8 cellular contexts compared by ENCODE assay signal in the genomic region with DNA sequence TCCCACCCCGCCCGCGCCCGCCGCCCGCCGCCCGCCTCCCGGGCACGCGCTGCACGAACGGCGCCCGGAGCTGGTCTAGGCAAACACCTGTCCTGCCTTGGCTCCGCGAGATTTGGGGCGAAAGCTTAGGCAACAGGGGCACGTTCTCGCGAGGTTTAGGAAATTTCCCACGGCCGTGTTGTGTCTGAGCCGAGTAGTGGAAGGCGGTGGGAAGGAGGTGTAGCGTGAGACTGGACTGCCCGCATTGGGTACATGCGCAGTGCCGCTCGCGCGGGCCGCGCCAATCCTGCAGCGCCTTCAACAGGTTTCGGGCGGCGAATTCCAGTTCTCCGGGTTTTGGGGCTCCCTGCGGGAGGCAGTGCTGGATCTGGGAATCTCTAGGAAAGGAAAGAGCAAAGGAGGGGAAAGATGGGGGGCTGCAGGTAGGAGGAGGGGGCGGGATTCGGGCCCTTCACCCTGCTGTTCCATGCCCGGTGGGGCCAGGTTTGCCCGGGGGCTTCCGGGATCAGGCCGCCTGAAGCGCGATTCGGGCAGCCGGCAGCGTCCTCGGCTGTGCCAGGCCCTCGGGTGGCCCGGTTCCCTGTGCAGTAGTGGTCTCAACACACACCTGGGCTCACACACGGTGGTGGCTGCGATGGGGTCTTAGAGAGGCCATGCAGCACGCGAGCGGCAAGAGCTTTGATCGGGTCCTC. TPM values are rescaled to one million over a fixed set of nuclear protein-coding genes. Genes with fewer than 3 reads are reported as not detected.
DNase-seq lines count a peak whose midpoint lies in the region; ATAC-seq and TF ChIP-seq lines count a peak whose summit lies in the region.

No MANE protein-coding gene starts in this region.

- peaks cover 0 to 16% (median 14%) of the 10 kb centered on the region in 8 donors for H3K9me3 ChIP-seq in spleen

- CTCF ChIA-PET in activated B cell treated with CpG ODN at 0.5 μM for 24 hours (lab: Charles Lee), result interaction anchor here (0.6 to 2.6 kb wide), 8 partner anchors 11 to 478 kb away, joined by 3 to 10 read pairs (median 4); no protein-coding TSS in a partner anchor

- H3K27ac Mint-ChIP-seq in activated B cell treated with CpG ODN at 0.5 μM for 24 hours, result peak overlapping the region; percentile 99

- peaks cover 9% of the 10 kb centered on the region for H3K9me3 Mint-ChIP-seq in activated B cell treated with CpG ODN at 0.5 μM for 24 hours

- no peaks in the 10 kb centered on the region for H3K27me3 Mint-ChIP-seq in activated B cell treated with CpG ODN at 0.5 μM for 24 hours

- H3K27ac ChIP-seq in spleen, result peak overlapping the region; percentile 82 to 96 (median 94)

- peak overlapping the region; percentile 99 for H3K4me3 Mint-ChIP-seq in activated B cell treated with CpG ODN at 0.5 μM for 24 hours

- POLR2A ChIA-PET in activated B cell treated with CpG ODN at 0.5 μM for 24 hours (lab: Charles Lee), result interaction anchor here (0.6 to 2.5 kb wide), 28 partner anchors 8 to 566 kb away, joined by 3 to 23 read pairs (median 5); a partner anchor contains a TSS

- H3K27me3 ChIP-seq in spleen (replicated peaks in 1 of 7), result no peaks in the 10 kb centered on the region

- peaks cover 35% of the 10 kb centered on the region for H3K4me1 Mint-ChIP-seq in activated B cell treated with CpG ODN at 0.5 μM for 24 hours

- no peak for TF ChIP-seq CTCF in AG10803 (conservative IDR thresholded peaks at IDR 0.05; ENCODE audit: low read length)
- TF ChIP-seq CTCF in activated B cell treated with CpG ODN at 0.5 μM for 24 hours (IDR thresholded peaks at IDR 0.05), result no peak
- TF ChIP-seq CTCF in spleen (IDR thresholded peaks at IDR 0.05 in 8 of 11, conservative IDR thresholded peaks at IDR 0.05 in 3 of 11), result peak in 3 of 11 experiments; percentile 26 to 50 (median 38)

- no peaks in the 10 kb centered on the region for H3K36me3 ChIP-seq in spleen

- intact Hi-C loops in activated B cell treated with CpG ODN at 0.5 μM for 24 hours (cut with micrococcal nuclease), result loop anchor here (1.0 to 10.0 kb wide), 15 partner anchors 21 to 1085 kb away; a partner anchor contains a TSS
- intact Hi-C loops in spleen (cut with DNase I; ENCODE audit: low total_unique reads), result loop anchor here (10.0 kb wide), 1 partner anchor 465 kb away; no protein-coding TSS in a partner anchor

- peaks cover 16% of the 10 kb centered on the region for H3K36me3 Mint-ChIP-seq in activated B cell treated with CpG ODN at 0.5 μM for 24 hours (ENCODE audit: low read depth)

- H3K4me3 ChIP-seq in AG10803 (ENCODE audit: low read length) (peak overlapping the region; percentile 93), spleen (peak overlapping the region; percentile 65 to 90 (median 88))

- ATAC-seq in GM19023 (IDR thresholded peaks at IDR 0.05; ENCODE audit: unreplicated experiment) (peak; percentile 73), HG03196 (IDR thresholded peaks at IDR 0.05; ENCODE audit: unreplicated experiment) (peak; percentile 77), activated B cell treated with CpG ODN at 0.5 μM for 24 hours (ENCODE audit: low read depth) (peak; percentile 72)

- TF ChIP-seq POLR2A in spleen (IDR thresholded peaks at IDR 0.05), result no peak

- H3K4me1 ChIP-seq in spleen, result peaks cover 8 to 52% (median 33%) of the 10 kb centered on the region in 6 donors

- 0 to 1% (median 0%) methylated on average over 28 to 60 of the region's 60 CpGs for WGBS in spleen, 5 donors

- peak; percentile 100 for DNase-seq in AG10803 (ENCODE audit: low read depth)
- DNase-seq in NCI-H226, result peak; percentile 97
- peak; percentile 88 for DNase-seq in activated B cell treated with CpG ODN at 0.5 μM for 24 hours
- peak; percentile 97 for DNase-seq in central memory CD4-positive, alpha-beta T cell
- peak; percentile 95 for DNase-seq in inferior parietal cortex (ENCODE audit: extremely low spot score)
- DNase-seq in spleen, result peak; percentile 98

RNA-seq across cellular contexts. Expression of a gene that starts 1.2 kb away (rescaled TPM):
- 50.6 and 51.4 TPM in 2 replicates for total RNA-seq in activated B cell treated with CpG ODN at 0.5 μM for 24 hours
- total RNA-seq in spleen, result 10 to 100 TPM; 68.2 to 91.9 (median 81.6) TPM
- 10 to 100 TPM; 18.4 to 28.7 (median 28.6) TPM for polyA plus RNA-seq in spleen

Comparison
In these comparisons a context has a peak if more than half of its experiments do, and no peak if none do; other contexts are left out.
1. Peak in every context shown above with its lines: DNase-seq, ATAC-seq, H3K4me3 ChIP-seq and H3K27ac ChIP-seq.